ENCODE assay signal across 1 cellular context in the genomic region with DNA sequence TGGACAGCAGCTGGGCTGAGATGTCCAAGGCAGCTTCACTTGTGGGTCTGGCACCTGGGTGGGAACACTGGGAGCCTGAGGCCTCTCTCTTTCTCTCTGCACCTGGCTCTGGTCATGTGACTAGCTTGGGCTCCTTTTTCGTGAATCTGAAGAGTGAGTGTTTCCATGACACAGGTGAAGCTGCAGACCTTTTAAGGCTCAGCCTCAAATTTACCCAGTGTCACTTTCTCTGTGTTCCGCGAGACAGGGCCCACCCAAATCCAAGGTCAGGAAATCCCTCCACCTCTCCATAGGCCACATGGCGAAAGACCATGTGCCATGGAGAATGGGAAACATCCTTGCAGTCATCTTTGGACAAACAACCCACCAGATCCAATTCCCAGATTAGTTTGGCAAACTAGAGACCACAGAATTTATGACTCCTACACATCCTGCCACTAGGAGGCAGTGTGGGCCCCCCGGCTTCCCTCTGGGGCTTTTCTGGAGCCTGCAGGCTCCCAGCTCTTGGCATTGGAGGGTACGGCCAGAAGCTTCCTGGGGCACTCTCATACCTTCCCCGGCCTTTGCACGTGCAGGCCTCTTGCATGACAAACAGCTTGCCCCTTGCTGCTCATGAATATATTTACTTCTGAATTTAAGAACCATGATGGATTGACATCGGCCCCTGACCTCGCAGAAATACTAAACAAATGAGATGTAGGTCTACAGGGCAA.
TF ChIP-seq lines count a peak whose summit lies in the region.

No MANE protein-coding gene starts in this region.

TF ChIP-seq in K562, 482 proteins besides CTCF, POLR2A, EP300 and RAD21 (continued from another document and continues in another):
- TF ChIP-seq RCOR1 (IDR thresholded peaks at IDR 0.05; ENCODE audit: borderline replicate concordance in 1 of 2, low read depth in 2 of 2, low read length in 2 of 2) (peak in 1 of 2 experiments; percentile 22; a peak in 1 of 4 replicates), SOX6 (IDR thresholded peaks at IDR 0.05) (peak; percentile 35; the same call in 1 of the 2 replicates), ZNF140 (CRISPR knock-in tag; IDR thresholded peaks at IDR 0.05) (no peak), ZNF23 (CRISPR knock-in tag; IDR thresholded peaks at IDR 0.05) (no peak), RBM34 (IDR thresholded peaks at IDR 0.05; ENCODE audit: borderline replicate concordance, insufficient read depth, low read length) (no peak), KDM2B (CRISPR knock-in tag; IDR thresholded peaks at IDR 0.05) (no peak), NELFE (IDR thresholded peaks at IDR 0.05; ENCODE audit: insufficient read depth, insufficient read length) (no peak), KDM1A (IDR thresholded peaks at IDR 0.05) (no peak), ETV1 (tag; conservative IDR thresholded peaks at IDR 0.05; ENCODE audit: low read depth) (peak; percentile 54; the same call in 1 of the 2 replicates), ZC3H4 (CRISPR knock-in tag; IDR thresholded peaks at IDR 0.05; ENCODE audit: borderline replicate concordance) (no peak), E2F3 (CRISPR knock-in tag; IDR thresholded peaks at IDR 0.05) (no peak), EP400 (IDR thresholded peaks at IDR 0.05) (peak; percentile 46), STAG1 (CRISPR knock-in tag; IDR thresholded peaks at IDR 0.05; ENCODE audit: borderline replicate concordance) (no peak), TEAD1 (CRISPR knock-in tag; IDR thresholded peaks at IDR 0.05) (0 out of 4 replicates have a peak, but pooled peaks of 1 of the 2 experiments have one; percentile 28), ZNF75A (CRISPR knock-in tag; IDR thresholded peaks at IDR 0.05) (no peak), SAFB (IDR thresholded peaks at IDR 0.05; ENCODE audit: borderline replicate concordance, low read depth, low read length) (no peak), SP2 (IDR thresholded peaks at IDR 0.05; ENCODE audit: extremely low read depth, low read depth, low read length, poor library complexity, severe bottlenecking) (no peak), ZNF766 (CRISPR knock-in tag; conservative IDR thresholded peaks at IDR 0.05) (no peak), ETV5 (CRISPR knock-in tag; IDR thresholded peaks at IDR 0.05; ENCODE audit: low read depth) (no peak), MEIS2 (IDR thresholded peaks at IDR 0.05; ENCODE audit: partially characterized antibody) (peak; percentile 64), IRF2 (CRISPR knock-in tag; IDR thresholded peaks at IDR 0.05) (no peak), CCNT2 (IDR thresholded peaks at IDR 0.05; ENCODE audit: borderline replicate concordance, extremely low read depth, insufficient read length, low read depth, low read length) (no peak), XRCC5 (IDR thresholded peaks at IDR 0.05; ENCODE audit: low read depth, low read length) (peak; percentile 86), DMBX1 (CRISPR knock-in tag; IDR thresholded peaks at IDR 0.05; ENCODE audit: borderline replicate concordance) (peak; percentile 87), KLF10 (CRISPR knock-in tag; IDR thresholded peaks at IDR 0.05) (no peak), DNMT1 (IDR thresholded peaks at IDR 0.05) (no peak), CBFA2T3 (IDR thresholded peaks at IDR 0.05) (no peak), GABPB2 (CRISPR knock-in tag; conservative IDR thresholded peaks at IDR 0.05) (0 out of 2 replicates have a peak, but pooled peaks have one; percentile 13), XRCC4 (IDR thresholded peaks at IDR 0.05; ENCODE audit: extremely low read depth, insufficient read depth, insufficient read length) (no peak), ZNF217 (CRISPR knock-in tag; IDR thresholded peaks at IDR 0.05) (no peak), MAZ (CRISPR knock-in tag; conservative IDR thresholded peaks at IDR 0.05 in 1 of 2, IDR thresholded peaks at IDR 0.05 in 1 of 2) (peak in 1 of 2 experiments; percentile 57; a peak in 3 of 4 replicates), CHD1 (IDR thresholded peaks at IDR 0.05; ENCODE audit: low read length) (no peak), POLR2G (IDR thresholded peaks at IDR 0.05; ENCODE audit: low read depth, low read length) (no peak), WHSC1 (IDR thresholded peaks at IDR 0.05; ENCODE audit: low read length) (no peak), ILF3 (IDR thresholded peaks at IDR 0.05; ENCODE audit: borderline replicate concordance) (no peak), PCBP2 (IDR thresholded peaks at IDR 0.05; ENCODE audit: low read depth, low read length, poor library complexity, severe bottlenecking) (no peak), CTBP1 (IDR thresholded peaks at IDR 0.05; ENCODE audit: borderline replicate concordance) (no peak)
- TF ChIP-seq, protein P1, sequence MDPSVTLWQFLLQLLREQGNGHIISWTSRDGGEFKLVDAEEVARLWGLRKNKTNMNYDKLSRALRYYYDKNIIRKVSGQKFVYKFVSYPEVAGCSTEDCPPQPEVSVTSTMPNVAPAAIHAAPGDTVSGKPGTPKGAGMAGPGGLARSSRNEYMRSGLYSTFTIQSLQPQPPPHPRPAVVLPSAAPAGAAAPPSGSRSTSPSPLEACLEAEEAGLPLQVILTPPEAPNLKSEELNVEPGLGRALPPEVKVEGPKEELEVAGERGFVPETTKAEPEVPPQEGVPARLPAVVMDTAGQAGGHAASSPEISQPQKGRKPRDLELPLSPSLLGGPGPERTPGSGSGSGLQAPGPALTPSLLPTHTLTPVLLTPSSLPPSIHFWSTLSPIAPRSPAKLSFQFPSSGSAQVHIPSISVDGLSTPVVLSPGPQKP (CRISPR knock-in tag; IDR thresholded peaks at IDR 0.05) = no peak
- TF ChIP-seq, protein P2, sequence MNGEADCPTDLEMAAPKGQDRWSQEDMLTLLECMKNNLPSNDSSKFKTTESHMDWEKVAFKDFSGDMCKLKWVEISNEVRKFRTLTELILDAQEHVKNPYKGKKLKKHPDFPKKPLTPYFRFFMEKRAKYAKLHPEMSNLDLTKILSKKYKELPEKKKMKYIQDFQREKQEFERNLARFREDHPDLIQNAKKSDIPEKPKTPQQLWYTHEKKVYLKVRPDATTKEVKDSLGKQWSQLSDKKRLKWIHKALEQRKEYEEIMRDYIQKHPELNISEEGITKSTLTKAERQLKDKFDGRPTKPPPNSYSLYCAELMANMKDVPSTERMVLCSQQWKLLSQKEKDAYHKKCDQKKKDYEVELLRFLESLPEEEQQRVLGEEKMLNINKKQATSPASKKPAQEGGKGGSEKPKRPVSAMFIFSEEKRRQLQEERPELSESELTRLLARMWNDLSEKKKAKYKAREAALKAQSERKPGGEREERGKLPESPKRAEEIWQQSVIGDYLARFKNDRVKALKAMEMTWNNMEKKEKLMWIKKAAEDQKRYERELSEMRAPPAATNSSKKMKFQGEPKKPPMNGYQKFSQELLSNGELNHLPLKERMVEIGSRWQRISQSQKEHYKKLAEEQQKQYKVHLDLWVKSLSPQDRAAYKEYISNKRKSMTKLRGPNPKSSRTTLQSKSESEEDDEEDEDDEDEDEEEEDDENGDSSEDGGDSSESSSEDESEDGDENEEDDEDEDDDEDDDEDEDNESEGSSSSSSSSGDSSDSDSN (IDR thresholded peaks at IDR 0.05; ENCODE audit: borderline replicate concordance in 1 of 2, low read depth in 2 of 2, low read length in 2 of 2) = no peak
- TF ChIP-seq, protein P3, sequence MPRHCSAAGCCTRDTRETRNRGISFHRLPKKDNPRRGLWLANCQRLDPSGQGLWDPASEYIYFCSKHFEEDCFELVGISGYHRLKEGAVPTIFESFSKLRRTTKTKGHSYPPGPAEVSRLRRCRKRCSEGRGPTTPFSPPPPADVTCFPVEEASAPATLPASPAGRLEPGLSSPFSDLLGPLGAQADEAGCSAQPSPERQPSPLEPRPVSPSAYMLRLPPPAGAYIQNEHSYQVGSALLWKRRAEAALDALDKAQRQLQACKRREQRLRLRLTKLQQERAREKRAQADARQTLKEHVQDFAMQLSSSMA (CRISPR knock-in tag; IDR thresholded peaks at IDR 0.05) = no peak
- TF ChIP-seq, protein P4, sequence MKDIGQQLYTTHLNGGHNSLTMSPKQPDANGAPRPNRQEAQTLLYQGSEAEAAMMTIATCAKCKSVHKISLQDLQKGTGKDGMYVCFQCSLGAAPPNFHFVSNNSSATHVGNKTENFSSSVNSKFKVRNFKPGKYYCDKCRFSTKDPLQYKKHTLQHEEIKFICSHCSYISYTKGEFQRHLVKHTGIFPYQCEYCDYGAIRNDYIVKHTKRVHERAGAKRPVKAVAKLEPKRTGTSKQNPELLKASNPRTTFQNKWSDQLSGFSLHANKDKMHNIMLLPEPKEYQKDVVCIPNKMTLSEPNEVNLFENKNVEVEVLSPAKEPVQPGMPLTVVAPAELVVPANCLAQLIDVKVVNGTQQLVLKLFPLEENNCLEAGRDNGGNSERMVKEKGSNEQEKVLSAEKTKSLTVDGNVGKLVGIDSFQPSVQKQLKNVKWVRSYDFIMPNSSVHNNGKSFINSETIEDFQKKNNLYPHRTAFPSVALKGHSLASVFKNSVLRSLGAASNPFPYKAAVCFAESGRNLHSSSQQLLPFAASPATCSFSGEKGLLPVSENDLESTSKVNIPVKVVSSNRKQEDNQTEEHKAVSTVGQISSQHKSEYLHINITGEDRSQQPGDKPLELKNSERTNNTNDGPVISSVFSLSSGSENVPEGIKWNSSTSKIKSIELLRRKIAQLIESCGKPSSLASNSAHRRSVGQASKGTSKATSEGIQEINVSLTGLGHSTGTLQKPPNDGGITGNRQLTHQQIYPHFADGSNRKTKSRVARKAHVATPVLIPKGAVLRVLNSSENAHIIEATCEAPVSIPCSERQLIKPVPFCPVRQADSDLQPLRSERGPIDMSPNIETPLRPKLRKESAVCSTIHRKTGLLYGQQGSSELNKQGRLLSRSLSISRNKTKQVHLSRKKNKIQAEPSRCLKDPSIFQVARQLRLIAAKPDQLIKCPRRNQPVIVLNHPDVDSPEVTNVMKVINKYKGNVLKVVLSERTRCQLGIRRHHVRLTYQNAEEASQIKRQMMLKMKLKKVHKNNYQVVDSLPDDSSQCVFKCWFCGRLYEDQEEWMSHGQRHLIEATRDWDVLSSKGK (CRISPR knock-in tag; IDR thresholded peaks at IDR 0.05) = no peak
- TF ChIP-seq, protein P5, sequence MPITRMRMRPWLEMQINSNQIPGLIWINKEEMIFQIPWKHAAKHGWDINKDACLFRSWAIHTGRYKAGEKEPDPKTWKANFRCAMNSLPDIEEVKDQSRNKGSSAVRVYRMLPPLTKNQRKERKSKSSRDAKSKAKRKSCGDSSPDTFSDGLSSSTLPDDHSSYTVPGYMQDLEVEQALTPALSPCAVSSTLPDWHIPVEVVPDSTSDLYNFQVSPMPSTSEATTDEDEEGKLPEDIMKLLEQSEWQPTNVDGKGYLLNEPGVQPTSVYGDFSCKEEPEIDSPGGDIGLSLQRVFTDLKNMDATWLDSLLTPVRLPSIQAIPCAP (CRISPR knock-in tag; IDR thresholded peaks at IDR 0.05; ENCODE audit: borderline replicate concordance) = no peak
- TF ChIP-seq, protein P6, sequence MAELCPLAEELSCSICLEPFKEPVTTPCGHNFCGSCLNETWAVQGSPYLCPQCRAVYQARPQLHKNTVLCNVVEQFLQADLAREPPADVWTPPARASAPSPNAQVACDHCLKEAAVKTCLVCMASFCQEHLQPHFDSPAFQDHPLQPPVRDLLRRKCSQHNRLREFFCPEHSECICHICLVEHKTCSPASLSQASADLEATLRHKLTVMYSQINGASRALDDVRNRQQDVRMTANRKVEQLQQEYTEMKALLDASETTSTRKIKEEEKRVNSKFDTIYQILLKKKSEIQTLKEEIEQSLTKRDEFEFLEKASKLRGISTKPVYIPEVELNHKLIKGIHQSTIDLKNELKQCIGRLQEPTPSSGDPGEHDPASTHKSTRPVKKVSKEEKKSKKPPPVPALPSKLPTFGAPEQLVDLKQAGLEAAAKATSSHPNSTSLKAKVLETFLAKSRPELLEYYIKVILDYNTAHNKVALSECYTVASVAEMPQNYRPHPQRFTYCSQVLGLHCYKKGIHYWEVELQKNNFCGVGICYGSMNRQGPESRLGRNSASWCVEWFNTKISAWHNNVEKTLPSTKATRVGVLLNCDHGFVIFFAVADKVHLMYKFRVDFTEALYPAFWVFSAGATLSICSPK (IDR thresholded peaks at IDR 0.05; ENCODE audit: borderline replicate concordance) = no peak
- TF ChIP-seq, protein P7, sequence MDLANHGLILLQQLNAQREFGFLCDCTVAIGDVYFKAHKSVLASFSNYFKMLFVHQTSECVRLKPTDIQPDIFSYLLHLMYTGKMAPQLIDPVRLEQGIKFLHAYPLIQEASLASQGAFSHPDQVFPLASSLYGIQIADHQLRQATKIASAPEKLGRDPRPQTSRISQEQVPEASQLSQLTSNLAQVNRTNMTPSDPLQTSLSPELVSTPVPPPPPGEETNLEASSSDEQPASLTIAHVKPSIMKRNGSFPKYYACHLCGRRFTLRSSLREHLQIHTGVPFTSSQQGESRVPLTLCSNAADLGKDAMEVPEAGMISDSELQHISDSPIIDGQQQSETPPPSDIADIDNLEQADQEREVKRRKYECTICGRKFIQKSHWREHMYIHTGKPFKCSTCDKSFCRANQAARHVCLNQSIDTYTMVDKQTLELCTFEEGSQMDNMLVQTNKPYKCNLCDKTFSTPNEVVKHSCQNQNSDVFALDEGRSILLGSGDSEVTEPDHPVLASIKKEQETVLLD (IDR thresholded peaks at IDR 0.05) = peak; percentile 50; the same call in 1 of the 2 replicates
- TF ChIP-seq, protein P8, sequence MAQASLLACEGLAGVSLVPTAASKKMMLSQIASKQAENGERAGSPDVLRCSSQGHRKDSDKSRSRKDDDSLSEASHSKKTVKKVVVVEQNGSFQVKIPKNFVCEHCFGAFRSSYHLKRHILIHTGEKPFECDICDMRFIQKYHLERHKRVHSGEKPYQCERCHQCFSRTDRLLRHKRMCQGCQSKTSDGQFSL (CRISPR knock-in tag; IDR thresholded peaks at IDR 0.05) = no peak
- TF ChIP-seq, protein P8 (tag; IDR thresholded peaks at IDR 0.05) = no peak
- TF ChIP-seq, protein P9, sequence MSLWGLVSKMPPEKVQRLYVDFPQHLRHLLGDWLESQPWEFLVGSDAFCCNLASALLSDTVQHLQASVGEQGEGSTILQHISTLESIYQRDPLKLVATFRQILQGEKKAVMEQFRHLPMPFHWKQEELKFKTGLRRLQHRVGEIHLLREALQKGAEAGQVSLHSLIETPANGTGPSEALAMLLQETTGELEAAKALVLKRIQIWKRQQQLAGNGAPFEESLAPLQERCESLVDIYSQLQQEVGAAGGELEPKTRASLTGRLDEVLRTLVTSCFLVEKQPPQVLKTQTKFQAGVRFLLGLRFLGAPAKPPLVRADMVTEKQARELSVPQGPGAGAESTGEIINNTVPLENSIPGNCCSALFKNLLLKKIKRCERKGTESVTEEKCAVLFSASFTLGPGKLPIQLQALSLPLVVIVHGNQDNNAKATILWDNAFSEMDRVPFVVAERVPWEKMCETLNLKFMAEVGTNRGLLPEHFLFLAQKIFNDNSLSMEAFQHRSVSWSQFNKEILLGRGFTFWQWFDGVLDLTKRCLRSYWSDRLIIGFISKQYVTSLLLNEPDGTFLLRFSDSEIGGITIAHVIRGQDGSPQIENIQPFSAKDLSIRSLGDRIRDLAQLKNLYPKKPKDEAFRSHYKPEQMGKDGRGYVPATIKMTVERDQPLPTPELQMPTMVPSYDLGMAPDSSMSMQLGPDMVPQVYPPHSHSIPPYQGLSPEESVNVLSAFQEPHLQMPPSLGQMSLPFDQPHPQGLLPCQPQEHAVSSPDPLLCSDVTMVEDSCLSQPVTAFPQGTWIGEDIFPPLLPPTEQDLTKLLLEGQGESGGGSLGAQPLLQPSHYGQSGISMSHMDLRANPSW (CRISPR knock-in tag; IDR thresholded peaks at IDR 0.05) = no peak
